Comparison of ENCODE assay signal across 1 cellular context in the genomic region with DNA sequence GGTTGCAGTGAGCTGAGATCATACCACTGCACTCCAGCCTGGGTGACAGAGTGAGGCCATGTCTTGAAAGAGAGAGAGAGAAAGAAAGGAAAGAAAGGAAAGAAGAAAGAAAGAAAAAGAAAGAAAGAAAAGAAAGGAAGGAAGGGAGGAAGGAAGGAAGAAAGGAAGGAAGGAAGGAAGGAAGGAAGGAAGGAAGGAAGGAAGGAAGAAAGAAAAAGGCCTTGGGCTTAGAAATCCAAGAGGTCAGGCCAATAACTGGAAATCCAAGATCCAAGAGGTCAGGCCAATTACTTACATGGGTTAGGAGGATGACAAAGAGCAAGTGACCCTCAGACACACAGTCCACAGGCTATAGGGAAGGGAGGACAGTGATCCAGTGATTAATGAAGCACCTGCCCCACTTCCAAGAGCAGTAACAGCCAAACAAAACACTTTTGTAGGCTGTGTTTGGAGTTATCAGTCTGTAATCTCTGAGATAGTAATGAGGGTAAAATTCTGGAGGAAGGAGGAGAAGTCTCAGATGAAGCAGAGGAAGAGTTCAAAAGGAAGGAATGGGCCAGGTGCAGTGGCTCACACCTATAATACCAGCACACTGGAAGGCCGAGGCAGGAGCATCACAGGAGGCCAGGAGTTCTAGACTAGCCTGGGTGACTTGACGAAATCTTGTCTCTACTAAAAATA.
TF ChIP-seq lines count a peak whose summit lies in the region.

No MANE protein-coding gene starts in this region.

TF ChIP-seq in HEK293, 187 proteins besides CTCF, POLR2A, EP300 and RAD21 (continued from another document):
- no peak for TF ChIP-seq ZNF19 (tag by site-specific recombination; IDR thresholded peaks at IDR 0.05; ENCODE audit: low read depth)
